15 cellular contexts compared by ENCODE assay signal in the genomic region with DNA sequence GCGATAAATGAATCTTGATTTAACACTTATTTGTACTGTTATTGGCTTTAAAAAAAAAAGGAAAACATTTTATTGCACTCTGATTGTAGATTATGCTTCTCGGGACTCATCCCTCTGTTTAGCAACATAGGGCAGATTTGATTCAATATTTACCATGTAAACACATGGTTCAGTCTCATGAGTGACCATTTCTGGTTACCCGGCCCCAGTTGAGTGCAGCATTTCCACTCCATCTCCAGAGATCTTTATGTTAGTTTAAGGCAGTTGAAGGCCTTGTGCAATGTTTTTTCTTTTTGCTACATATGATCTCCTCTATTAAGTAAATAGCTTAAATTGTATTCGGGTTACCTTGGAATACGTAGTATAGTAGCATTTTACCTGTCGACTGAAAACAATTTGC.
DNase-seq lines count a peak whose midpoint lies in the region; ATAC-seq, FAIRE-seq and TF ChIP-seq lines count a peak whose summit lies in the region.
"Had no signal": no experiment of that assay in that cellular context is flagged by ENCODE, and none has a peak within 500 bp of the region (broad histone marks: within the 10 kb centered on the region; RNA-seq: fewer than 3 reads in every experiment).

No MANE protein-coding gene starts in this region.

- no peaks in the 10 kb centered on the region for H3K36me3 Mint-ChIP-seq in natural killer cell treated with Interleukin-12 subunit alpha and Interleukin-12 subunit beta and Interleukin-15 and Interleukin-18, amount 100 ng/mL, for 72 hours
- H3K36me3 Mint-ChIP-seq: CD14-positive monocyte had no signal

- no peak overlapping the region for H3K4me3 ChIP-seq in LNCaP clone FGC (ENCODE audit: low read depth, low read length)
- H3K4me3 ChIP-seq: GM23338 had no signal

- DNase-seq in NCI-H2029 (lab: John Stamatoyannopoulos, UW) (peak; percentile 8), NCI-H2029 treated with DMSO at 0.1 percent for 48 hours (lab: John Stamatoyannopoulos, UW) (no peak), LNCaP clone FGC (ENCODE audit: low read depth) (peak; percentile 30), left lobe of liver (ENCODE audit: low spot score) (no peak), D721Med (ENCODE audit: insufficient read length, low spot score) (no peak)
- no peak for DNase-seq in natural killer cell treated with Interleukin-12 subunit alpha and Interleukin-12 subunit beta and Interleukin-15 and Interleukin-18, amount 100 ng/mL, for 72 hours (ENCODE audit: low spot score)
- DNase-seq: CD8-positive, alpha-beta memory T cell; DMS 273 treated with DMSO at 0.1 percent for 48 hours; H7; IMR-90; KBM-7 had no signal

- H3K27ac Mint-ChIP-seq in natural killer cell treated with Interleukin-12 subunit alpha and Interleukin-12 subunit beta and Interleukin-15 and Interleukin-18, amount 100 ng/mL, for 72 hours = no peak overlapping the region
- H3K27ac Mint-ChIP-seq: GM23338 had no signal

- ATAC-seq in left lobe of liver (peak; percentile 75), GM18517 (IDR thresholded peaks at IDR 0.05; ENCODE audit: unreplicated experiment) (no peak)
- no peak for ATAC-seq in natural killer cell treated with Interleukin-12 subunit alpha and Interleukin-12 subunit beta and Interleukin-15 and Interleukin-18, amount 100 ng/mL, for 72 hours
- ATAC-seq: GM23338 had no signal

- no peak overlapping the region for H3K4me3 Mint-ChIP-seq in natural killer cell treated with Interleukin-12 subunit alpha and Interleukin-12 subunit beta and Interleukin-15 and Interleukin-18, amount 100 ng/mL, for 72 hours
- H3K4me3 Mint-ChIP-seq: CD14-positive monocyte; CD8-positive, alpha-beta memory T cell; GM23338 had no signal

- H3K27me3 Mint-ChIP-seq in natural killer cell treated with Interleukin-12 subunit alpha and Interleukin-12 subunit beta and Interleukin-15 and Interleukin-18, amount 100 ng/mL, for 72 hours = no peaks in the 10 kb centered on the region

- no peak for TF ChIP-seq CTCF in LNCaP clone FGC (IDR thresholded peaks at IDR 0.05; ENCODE audit: control insufficient read depth, extremely low read depth, insufficient read depth)
- no peak for TF ChIP-seq CTCF in D721Med (IDR thresholded peaks at IDR 0.05; ENCODE audit: insufficient read depth, missing control alignments)

- H3K9me3 Mint-ChIP-seq in natural killer cell treated with Interleukin-12 subunit alpha and Interleukin-12 subunit beta and Interleukin-15 and Interleukin-18, amount 100 ng/mL, for 72 hours = no peaks in the 10 kb centered on the region
- H3K9me3 Mint-ChIP-seq: CD8-positive, alpha-beta memory T cell; GM23338 had no signal

- FAIRE-seq in D721Med (lab: Jason Lieb, UNC) = no peak
- FAIRE-seq: GM18507 had no signal

- peaks cover 19 to 23% of the 10 kb centered on the region in 2 donors for H3K4me1 Mint-ChIP-seq in natural killer cell treated with Interleukin-12 subunit alpha and Interleukin-12 subunit beta and Interleukin-15 and Interleukin-18, amount 100 ng/mL, for 72 hours (ENCODE audit: low read depth in 2 of 2)
- H3K4me1 Mint-ChIP-seq: GM23338 had no signal

Comparison
In these comparisons a context has a peak if more than half of its experiments do, and no peak if none do; other contexts are left out.
1. DNase-seq: peak in NCI-H2029 (single experiment) and LNCaP clone FGC (single experiment); none in NCI-H2029 treated with DMSO at 0.1 percent for 48 hours (single experiment), left lobe of liver (single experiment), D721Med (single experiment) and natural killer cell treated with Interleukin-12 subunit alpha and Interleukin-12 subunit beta and Interleukin-15 and Interleukin-18, amount 100 ng/mL, for 72 hours (single experiment).